1 cellular context compared by ENCODE assay signal in the genomic region with DNA sequence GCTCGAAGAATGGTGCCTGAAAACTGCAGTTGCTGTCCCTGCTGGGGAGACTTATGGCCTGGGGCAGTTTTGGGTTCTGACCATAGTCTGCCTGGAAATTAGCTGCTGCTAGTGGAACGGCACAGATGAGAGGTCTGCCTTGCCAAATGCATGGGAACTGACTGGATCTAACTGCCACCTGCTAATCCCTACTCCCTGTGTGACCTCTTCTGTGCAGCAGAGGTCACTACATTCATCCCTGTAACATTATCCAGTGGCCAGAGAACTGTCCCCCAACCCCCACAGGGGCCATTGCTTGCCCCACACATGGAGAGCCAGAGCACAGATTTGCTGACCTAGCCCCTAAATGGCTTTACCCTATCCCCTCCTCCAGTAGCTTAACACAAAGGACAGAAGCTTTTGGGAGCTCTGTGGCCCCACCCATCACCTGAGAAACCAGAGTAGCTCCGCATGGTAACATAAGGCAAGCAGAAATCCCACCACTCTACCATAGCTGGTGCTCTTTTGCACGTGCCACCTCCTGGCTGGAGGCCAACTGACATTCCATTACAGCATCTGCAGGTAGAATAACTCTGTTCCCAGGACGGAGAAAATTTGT.
TF ChIP-seq lines count a peak whose summit lies in the region.

No MANE protein-coding gene starts in this region.

TF ChIP-seq in H1, 55 proteins besides CTCF, POLR2A, EP300 and RAD21:
- TF ChIP-seq SP2 (IDR thresholded peaks at IDR 0.05; ENCODE audit: low read length): no peak
- no peak for TF ChIP-seq ZNF274 (IDR thresholded peaks at IDR 0.05; ENCODE audit: borderline replicate concordance, extremely low read depth, low read length)
- TF ChIP-seq TAF1 (IDR thresholded peaks at IDR 0.05; ENCODE audit: low read depth, low read length): no peak
- no peak for TF ChIP-seq BACH1 (IDR thresholded peaks at IDR 0.05; ENCODE audit: low read length)
- no peak for TF ChIP-seq EZH2 (IDR thresholded peaks at IDR 0.05; ENCODE audit: low read depth, low read length, severe bottlenecking)
- TF ChIP-seq, protein P1, sequence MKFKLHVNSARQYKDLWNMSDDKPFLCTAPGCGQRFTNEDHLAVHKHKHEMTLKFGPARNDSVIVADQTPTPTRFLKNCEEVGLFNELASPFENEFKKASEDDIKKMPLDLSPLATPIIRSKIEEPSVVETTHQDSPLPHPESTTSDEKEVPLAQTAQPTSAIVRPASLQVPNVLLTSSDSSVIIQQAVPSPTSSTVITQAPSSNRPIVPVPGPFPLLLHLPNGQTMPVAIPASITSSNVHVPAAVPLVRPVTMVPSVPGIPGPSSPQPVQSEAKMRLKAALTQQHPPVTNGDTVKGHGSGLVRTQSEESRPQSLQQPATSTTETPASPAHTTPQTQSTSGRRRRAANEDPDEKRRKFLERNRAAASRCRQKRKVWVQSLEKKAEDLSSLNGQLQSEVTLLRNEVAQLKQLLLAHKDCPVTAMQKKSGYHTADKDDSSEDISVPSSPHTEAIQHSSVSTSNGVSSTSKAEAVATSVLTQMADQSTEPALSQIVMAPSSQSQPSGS (IDR thresholded peaks at IDR 0.05; ENCODE audit: low read length): no peak
- no peak for TF ChIP-seq SRF (IDR thresholded peaks at IDR 0.05; ENCODE audit: low read depth, low read length)
- no peak for TF ChIP-seq HDAC6 (IDR thresholded peaks at IDR 0.05; ENCODE audit: low read depth, low read length)
- no peak for TF ChIP-seq ASH2L (IDR thresholded peaks at IDR 0.05; ENCODE audit: low read length)
